25 cellular contexts compared by ENCODE assay signal in the genomic region with DNA sequence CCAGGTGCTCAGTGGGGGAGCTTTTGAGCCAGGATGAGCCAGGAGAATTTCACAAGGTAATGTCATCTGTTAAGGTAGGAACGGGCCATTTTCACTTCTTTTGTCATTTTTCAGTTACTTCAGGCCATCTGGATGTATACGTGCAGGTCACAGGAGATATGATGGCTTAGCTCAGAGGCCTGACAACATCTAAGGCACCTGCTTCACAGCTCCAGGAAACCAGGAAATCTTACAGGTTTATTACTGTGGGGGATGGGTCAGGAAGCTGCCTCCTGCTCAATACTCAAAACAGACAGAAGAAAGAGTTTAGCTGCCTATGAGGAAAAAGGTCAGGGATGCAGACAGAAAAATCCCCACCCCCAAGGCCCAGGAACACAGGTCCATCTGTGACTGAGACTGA.
"Had no signal": no experiment of that assay in that cellular context is flagged by ENCODE, and none has a peak within 500 bp of the region (broad histone marks: within the 10 kb centered on the region; RNA-seq: fewer than 3 reads in every experiment).

No MANE protein-coding gene starts in this region.

- H3K4me3 ChIP-seq: pancreas, psoas muscle, right atrium auricular region, upper lobe of right lung had no signal

- H3K36me3 Mint-ChIP-seq: activated naive CD4-positive, alpha-beta T cell treated with anti-CD3 and anti-CD28 coated beads, Interleukin-2, amount 10 ng/mL, durations not matched to agents 7 days and 5 days; natural killer cell treated with Interleukin-12 subunit alpha and Interleukin-12 subunit beta and Interleukin-15 and Interleukin-18, amount 100 ng/mL, for 72 hours had no signal

- H3K27me3 Mint-ChIP-seq: activated B cell treated with CpG ODN at 0.5 μM for 24 hours; activated CD4-positive, alpha-beta T cell treated with anti-CD3 and anti-CD28 coated beads for 36 hours; activated naive CD4-positive, alpha-beta T cell treated with anti-CD3 and anti-CD28 coated beads, Interleukin-2, amount 10 ng/mL, durations not matched to agents 7 days and 5 days; activated T-cell treated with anti-CD3 and anti-CD28 coated beads, Interleukin-2, amount 50 U/mL, for 24 hours; dendritic cell treated with granulocyte-macrophage colony-stimulating factor and Interleukin-4, amounts not matched to agents 40 ng/mL and 50 ng/mL, for 4 days; natural killer cell treated with Interleukin-12 subunit alpha and Interleukin-12 subunit beta and Interleukin-15 and Interleukin-18, amount 100 ng/mL, for 72 hours had no signal

- H3K27ac ChIP-seq: foreskin keratinocyte, neutrophil, pancreas, psoas muscle, right atrium auricular region, upper lobe of right lung had no signal

- H3K4me1 ChIP-seq: foreskin keratinocyte, pancreas, psoas muscle, right atrium auricular region, upper lobe of right lung had no signal

- H3K27ac Mint-ChIP-seq: activated B cell treated with CpG ODN at 0.5 μM for 24 hours; activated CD4-positive, alpha-beta T cell treated with anti-CD3 and anti-CD28 coated beads for 36 hours; activated naive CD4-positive, alpha-beta T cell treated with anti-CD3 and anti-CD28 coated beads, Interleukin-2, amount 10 ng/mL, durations not matched to agents 7 days and 5 days; activated T-cell treated with anti-CD3 and anti-CD28 coated beads, Interleukin-2, amount 50 U/mL, for 24 hours; dendritic cell treated with granulocyte-macrophage colony-stimulating factor and Interleukin-4, amounts not matched to agents 40 ng/mL and 50 ng/mL, for 4 days; natural killer cell treated with Interleukin-12 subunit alpha and Interleukin-12 subunit beta and Interleukin-15 and Interleukin-18, amount 100 ng/mL, for 72 hours had no signal

- H3K9me3 ChIP-seq: neutrophil, pancreas, psoas muscle, right atrium auricular region, upper lobe of right lung had no signal

- H3K4me3 Mint-ChIP-seq: activated B cell treated with CpG ODN at 0.5 μM for 24 hours; activated CD4-positive, alpha-beta T cell treated with anti-CD3 and anti-CD28 coated beads for 36 hours; activated naive CD4-positive, alpha-beta T cell treated with anti-CD3 and anti-CD28 coated beads, Interleukin-2, amount 10 ng/mL, durations not matched to agents 7 days and 5 days; activated T-cell treated with anti-CD3 and anti-CD28 coated beads, Interleukin-2, amount 50 U/mL, for 24 hours; dendritic cell treated with granulocyte-macrophage colony-stimulating factor and Interleukin-4, amounts not matched to agents 40 ng/mL and 50 ng/mL, for 4 days; natural killer cell treated with Interleukin-12 subunit alpha and Interleukin-12 subunit beta and Interleukin-15 and Interleukin-18, amount 100 ng/mL, for 72 hours had no signal

- H3K27me3 ChIP-seq: neutrophil, pancreas, right atrium auricular region, upper lobe of right lung had no signal

- H3K4me1 Mint-ChIP-seq: activated B cell treated with CpG ODN at 0.5 μM for 24 hours; activated CD4-positive, alpha-beta T cell treated with anti-CD3 and anti-CD28 coated beads for 36 hours; activated naive CD4-positive, alpha-beta T cell treated with anti-CD3 and anti-CD28 coated beads, Interleukin-2, amount 10 ng/mL, durations not matched to agents 7 days and 5 days had no signal

- H3K9me3 Mint-ChIP-seq: activated B cell treated with CpG ODN at 0.5 μM for 24 hours had no signal

- H3K36me3 ChIP-seq: neutrophil, pancreas, right atrium auricular region, upper lobe of right lung had no signal

- DNase-seq: activated B cell treated with CpG ODN at 0.5 μM for 24 hours; activated CD4-positive, alpha-beta T cell treated with anti-CD3 and anti-CD28 coated beads for 36 hours; activated CD4-positive, alpha-beta T cell treated with anti-CD3 and anti-CD28 coated beads, Interleukin-2, amount 50 U/mL, for 4 hours; activated CD8-positive, alpha-beta memory T cell treated with anti-CD3 and anti-CD28 coated beads for 24 hours; activated CD8-positive, alpha-beta memory T cell treated with anti-CD3 and anti-CD28 coated beads, Interleukin-2, amount 50 U/mL, for 4 hours; activated naive CD4-positive, alpha-beta T cell treated with anti-CD3 and anti-CD28 coated beads, Interleukin-2, amount 10 ng/mL, durations not matched to agents 7 days and 5 days; activated T-cell treated with anti-CD3 and anti-CD28 coated beads, Interleukin-2, amount 50 U/mL, for 24 hours; amygdala; effector CD4-positive, alpha-beta T cell; erythroblast; foreskin keratinocyte; kidney glomerular epithelial cell; left ventricle myocardium superior; mammary epithelial cell; midbrain; pancreas; psoas muscle; stimulated activated CD4-positive, alpha-beta T cell treated with anti-CD3 and anti-CD28 coated beads, Interleukin-4, amount 100 ng/mL, for 24 hours; stimulated activated naive CD4-positive, alpha-beta T cell treated with Interleukin-2 at 50 U/mL for 16 hours; T-helper 1 cell; upper lobe of right lung had no signal

- ATAC-seq: activated CD4-positive, alpha-beta T cell treated with anti-CD3 and anti-CD28 coated beads for 36 hours; foreskin keratinocyte; left ventricle myocardium superior; natural killer cell treated with Interleukin-12 subunit alpha and Interleukin-12 subunit beta and Interleukin-15 and Interleukin-18, amount 100 ng/mL, for 72 hours; pancreas; psoas muscle; upper lobe of right lung had no signal
